In genomic region chr14:26811756-26812305, GRCh38 we compare ENCODE assay signal across 13 cellular contexts.
"Had no signal": no experiment of that assay in that cellular context is flagged by ENCODE, and none has a peak within 500 bp of the region (broad histone marks: within the 10 kb centered on the region; RNA-seq: fewer than 3 reads in every experiment).

No MANE protein-coding gene starts in this region.

- DNase-seq: activated CD4-positive, alpha-beta memory T cell treated with anti-CD3 and anti-CD28 coated beads for 36 hours; activated CD4-positive, alpha-beta T cell treated with anti-CD3 and anti-CD28 coated beads for 1 hour; activated gamma-delta T cell; activated T-cell treated with anti-CD3 and anti-CD28 coated beads, Interleukin-2, amount 50 U/mL, for 48 hours; dorsolateral prefrontal cortex; left ventricle myocardium superior; mesendoderm; nephron progenitor cell; retina; small intestine; stomach; T1000 had no signal

- H3K4me3 ChIP-seq: dorsolateral prefrontal cortex, stomach, thoracic aorta had no signal
